1 cellular context compared by ENCODE assay signal in genomic region chr5:131622633-131623032, GRCh38.
TF ChIP-seq lines count a peak whose summit lies in the region.

No MANE protein-coding gene starts in this region.

TF ChIP-seq in HCT116, 20 proteins besides CTCF, POLR2A, EP300 and RAD21 (continued from another document):
- TF ChIP-seq ATF3 (IDR thresholded peaks at IDR 0.05): no peak
- no peak for TF ChIP-seq EZH2 (IDR thresholded peaks at IDR 0.05)
